8 cellular contexts compared by ENCODE assay signal in the genomic region with DNA sequence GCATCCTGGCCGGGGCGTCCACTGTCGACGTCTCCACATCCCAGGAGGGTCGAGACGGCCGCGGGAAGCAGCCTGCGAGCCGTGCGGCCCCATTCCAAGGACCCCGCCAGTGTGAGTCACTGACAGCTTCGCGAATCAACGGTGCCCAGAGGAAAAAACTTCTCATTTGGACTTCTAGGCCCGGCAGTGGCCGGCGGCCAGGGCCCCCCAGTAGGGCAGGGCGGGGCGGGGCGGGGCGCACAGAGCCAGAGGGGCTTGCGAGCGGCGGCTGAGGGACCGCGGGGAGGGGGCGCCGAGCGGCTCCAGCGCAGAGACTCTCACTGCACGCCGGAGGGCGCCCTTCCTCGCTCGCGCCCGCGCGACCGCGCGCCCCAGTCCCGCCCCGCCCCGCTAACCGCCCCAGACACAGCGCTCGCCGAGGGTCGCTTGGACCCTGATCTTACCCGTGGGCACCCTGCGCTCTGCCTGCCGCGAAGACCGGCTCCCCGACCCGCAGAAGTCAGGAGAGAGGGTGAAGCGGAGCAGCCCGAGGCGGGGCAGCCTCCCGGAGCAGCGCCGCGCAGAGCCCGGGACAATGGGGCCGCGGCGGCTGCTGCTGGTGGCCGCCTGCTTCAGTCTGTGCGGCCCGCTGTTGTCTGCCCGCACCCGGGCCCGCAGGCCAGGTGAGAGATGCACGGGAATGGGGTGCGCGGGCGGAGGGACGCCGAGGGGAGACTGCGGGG. TPM values are rescaled to one million over a fixed set of nuclear protein-coding genes. Genes with fewer than 3 reads are reported as not detected.
DNase-seq lines count a peak whose midpoint lies in the region; ATAC-seq and TF ChIP-seq lines count a peak whose summit lies in the region.

A gene (plus strand): TSS at position 393 of the 722 bp plus-strand sequence. CDS start 182 bp downstream, at position 575.

- peak within 1 kb of the TSS; percentile 77 to 82 for H3K27ac ChIP-seq in SK-N-SH (ENCODE audit: low read depth in 2 of 2, low read length in 1 of 2)

- H3K9me2 ChIP-seq in SK-N-SH = no peaks in the 10 kb centered on the region

- H3K4me2 ChIP-seq in SK-N-SH = peak within 1 kb of the TSS; percentile 88

- peak; percentile 47 for TF ChIP-seq CTCF in SK-N-SH (IDR thresholded peaks at IDR 0.05)

- H3K36me3 Mint-ChIP-seq in activated naive CD8-positive, alpha-beta T cell = peaks cover 3% of the 10 kb centered on the region

- H4K20me1 ChIP-seq in SK-N-SH (ENCODE audit: insufficient read depth) = peaks cover 17% of the 10 kb centered on the region

- POLR2A ChIA-PET in SK-N-SH (lab: Yijun Ruan, JAX) = no interaction called here

- peak within 1 kb of the TSS; percentile 83 to 86 for H3K4me3 ChIP-seq in SK-N-SH (ENCODE audit: low read depth in 2 of 2, low read length in 1 of 2)

- peak within 1 kb of the TSS; percentile 93 for H3K9ac ChIP-seq in SK-N-SH

- intact Hi-C loops in cardiac septum (cut with DNase I) (loop anchor here (1.0 to 5.0 kb wide), 4 partner anchors 25 to 114 kb away; no protein-coding TSS in a partner anchor), posterior vena cava (cut with DNase I) (no loop called here)

- H3K79me2 ChIP-seq in SK-N-SH (ENCODE audit: insufficient read depth) = peaks cover 47% of the 10 kb centered on the region

- H3F3A ChIP-seq in SK-N-SH (replicated peaks; ENCODE audit: insufficient read depth) = peaks cover 11% of the 10 kb centered on the region

- TF ChIP-seq RAD21 in SK-N-SH (IDR thresholded peaks at IDR 0.05; ENCODE audit: low read length) = peak; percentile 34; the same call in 1 of the 2 replicates

- H3K4me1 ChIP-seq in SK-N-SH (ENCODE audit: control insufficient read depth in 1 of 2, insufficient read depth in 2 of 2, low read depth in 1 of 2, low read length in 1 of 2) = peaks cover 16 to 28% of the 10 kb centered on the region in 2 experiments; a peak in 3 of 4 replicates

- peak; percentile 79 for DNase-seq in AG20443 (ENCODE audit: low spot score)
- DNase-seq in GM19238 (ENCODE audit: insufficient read length, low spot score) = peak; percentile 58
- peak; percentile 94 for DNase-seq in SK-N-SH
- peak; percentile 81 for DNase-seq in cardiac septum (ENCODE audit: low spot score)
- peak; percentile 88 for DNase-seq in posterior vena cava (ENCODE audit: low spot score)
- no peak for DNase-seq in NCI-H128 (lab: John Stamatoyannopoulos, UW; ENCODE audit: unreplicated experiment)

- ATAC-seq in HG03342 (IDR thresholded peaks at IDR 0.05; ENCODE audit: unreplicated experiment) = peak; percentile 54

- 1% methylated on average over 19 of the region's 82 CpGs for WGBS in SK-N-SH (ENCODE audit: low lambda C conversion rate)

- CTCF ChIA-PET in SK-N-SH (lab: Yijun Ruan, JAX) = interaction anchor here (0.9 to 1.9 kb wide), 12 partner anchors 9 to 117 kb away, joined by 3 to 8 read pairs (median 4); no protein-coding TSS in a partner anchor

- no peak within 1 kb of the TSS for H3K27ac Mint-ChIP-seq in activated naive CD8-positive, alpha-beta T cell

- H3K36me3 ChIP-seq in SK-N-SH (replicated peaks in 1 of 2; ENCODE audit: control insufficient read depth in 1 of 2, insufficient read depth in 2 of 2, low read length in 1 of 2) = peaks cover 0 to 4% of the 10 kb centered on the region in 2 experiments

- H3K27me3 ChIP-seq in SK-N-SH (ENCODE audit: insufficient read depth) = no peaks in the 10 kb centered on the region

- H3K27me3 Mint-ChIP-seq in activated naive CD8-positive, alpha-beta T cell = peaks cover 23% of the 10 kb centered on the region

- H3K4me1 Mint-ChIP-seq in activated naive CD8-positive, alpha-beta T cell (ENCODE audit: low read depth) = peaks cover 19% of the 10 kb centered on the region

- peaks cover 2% of the 10 kb centered on the region for H3K9me3 Mint-ChIP-seq in activated naive CD8-positive, alpha-beta T cell (ENCODE audit: low read depth)

- TF ChIP-seq EP300 in SK-N-SH (IDR thresholded peaks at IDR 0.05; ENCODE audit: borderline replicate concordance in 1 of 2, low read depth in 1 of 2, low read length in 1 of 2) = peak in 1 of 2 experiments; percentile 48; a peak in 1 of 4 replicates

- H3K9me3 ChIP-seq in SK-N-SH = no peaks in the 10 kb centered on the region

- peak within 1 kb of the TSS; percentile 78 for H2AFZ ChIP-seq in SK-N-SH (ENCODE audit: low read depth)

- peak within 1 kb of the TSS; percentile 71 for H3K4me3 Mint-ChIP-seq in activated naive CD8-positive, alpha-beta T cell

TF ChIP-seq in SK-N-SH, 30 proteins besides CTCF, POLR2A, EP300 and RAD21:
- TF ChIP-seq, protein P1, sequence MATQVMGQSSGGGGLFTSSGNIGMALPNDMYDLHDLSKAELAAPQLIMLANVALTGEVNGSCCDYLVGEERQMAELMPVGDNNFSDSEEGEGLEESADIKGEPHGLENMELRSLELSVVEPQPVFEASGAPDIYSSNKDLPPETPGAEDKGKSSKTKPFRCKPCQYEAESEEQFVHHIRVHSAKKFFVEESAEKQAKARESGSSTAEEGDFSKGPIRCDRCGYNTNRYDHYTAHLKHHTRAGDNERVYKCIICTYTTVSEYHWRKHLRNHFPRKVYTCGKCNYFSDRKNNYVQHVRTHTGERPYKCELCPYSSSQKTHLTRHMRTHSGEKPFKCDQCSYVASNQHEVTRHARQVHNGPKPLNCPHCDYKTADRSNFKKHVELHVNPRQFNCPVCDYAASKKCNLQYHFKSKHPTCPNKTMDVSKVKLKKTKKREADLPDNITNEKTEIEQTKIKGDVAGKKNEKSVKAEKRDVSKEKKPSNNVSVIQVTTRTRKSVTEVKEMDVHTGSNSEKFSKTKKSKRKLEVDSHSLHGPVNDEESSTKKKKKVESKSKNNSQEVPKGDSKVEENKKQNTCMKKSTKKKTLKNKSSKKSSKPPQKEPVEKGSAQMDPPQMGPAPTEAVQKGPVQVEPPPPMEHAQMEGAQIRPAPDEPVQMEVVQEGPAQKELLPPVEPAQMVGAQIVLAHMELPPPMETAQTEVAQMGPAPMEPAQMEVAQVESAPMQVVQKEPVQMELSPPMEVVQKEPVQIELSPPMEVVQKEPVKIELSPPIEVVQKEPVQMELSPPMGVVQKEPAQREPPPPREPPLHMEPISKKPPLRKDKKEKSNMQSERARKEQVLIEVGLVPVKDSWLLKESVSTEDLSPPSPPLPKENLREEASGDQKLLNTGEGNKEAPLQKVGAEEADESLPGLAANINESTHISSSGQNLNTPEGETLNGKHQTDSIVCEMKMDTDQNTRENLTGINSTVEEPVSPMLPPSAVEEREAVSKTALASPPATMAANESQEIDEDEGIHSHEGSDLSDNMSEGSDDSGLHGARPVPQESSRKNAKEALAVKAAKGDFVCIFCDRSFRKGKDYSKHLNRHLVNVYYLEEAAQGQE (IDR thresholded peaks at IDR 0.05; ENCODE audit: low read depth, low read length) = no peak
- peak; percentile 63 for TF ChIP-seq TAF1 (IDR thresholded peaks at IDR 0.05; ENCODE audit: borderline replicate concordance, low read depth, low read length)
- TF ChIP-seq, protein P2, sequence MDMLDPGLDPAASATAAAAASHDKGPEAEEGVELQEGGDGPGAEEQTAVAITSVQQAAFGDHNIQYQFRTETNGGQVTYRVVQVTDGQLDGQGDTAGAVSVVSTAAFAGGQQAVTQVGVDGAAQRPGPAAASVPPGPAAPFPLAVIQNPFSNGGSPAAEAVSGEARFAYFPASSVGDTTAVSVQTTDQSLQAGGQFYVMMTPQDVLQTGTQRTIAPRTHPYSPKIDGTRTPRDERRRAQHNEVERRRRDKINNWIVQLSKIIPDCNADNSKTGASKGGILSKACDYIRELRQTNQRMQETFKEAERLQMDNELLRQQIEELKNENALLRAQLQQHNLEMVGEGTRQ (IDR thresholded peaks at IDR 0.05; ENCODE audit: borderline replicate concordance, low read depth, low read length) = no peak
- TF ChIP-seq, protein P3, sequence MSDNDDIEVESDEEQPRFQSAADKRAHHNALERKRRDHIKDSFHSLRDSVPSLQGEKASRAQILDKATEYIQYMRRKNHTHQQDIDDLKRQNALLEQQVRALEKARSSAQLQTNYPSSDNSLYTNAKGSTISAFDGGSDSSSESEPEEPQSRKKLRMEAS (IDR thresholded peaks at IDR 0.05; ENCODE audit: low read depth) = peak; percentile 86
- peak; percentile 19; the same call in 1 of the 2 replicates for TF ChIP-seq POLR2AphosphoS5 (IDR thresholded peaks at IDR 0.05; ENCODE audit: low read depth, low read length)
- TF ChIP-seq, protein P4, sequence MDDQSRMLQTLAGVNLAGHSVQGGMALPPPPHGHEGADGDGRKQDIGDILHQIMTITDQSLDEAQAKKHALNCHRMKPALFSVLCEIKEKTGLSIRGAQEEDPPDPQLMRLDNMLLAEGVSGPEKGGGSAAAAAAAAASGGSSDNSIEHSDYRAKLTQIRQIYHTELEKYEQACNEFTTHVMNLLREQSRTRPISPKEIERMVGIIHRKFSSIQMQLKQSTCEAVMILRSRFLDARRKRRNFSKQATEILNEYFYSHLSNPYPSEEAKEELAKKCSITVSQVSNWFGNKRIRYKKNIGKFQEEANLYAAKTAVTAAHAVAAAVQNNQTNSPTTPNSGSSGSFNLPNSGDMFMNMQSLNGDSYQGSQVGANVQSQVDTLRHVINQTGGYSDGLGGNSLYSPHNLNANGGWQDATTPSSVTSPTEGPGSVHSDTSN (IDR thresholded peaks at IDR 0.05) = peak; percentile 50; the same call in 1 of the 2 replicates
- TF ChIP-seq SMC3 (IDR thresholded peaks at IDR 0.05; ENCODE audit: low read depth, low read length) = peak; percentile 44; the same call in 1 of the 2 replicates
- TF ChIP-seq NRF1 (IDR thresholded peaks at IDR 0.05; ENCODE audit: low read depth, low read length) = 0 out of 2 replicates have a peak, but pooled peaks have one; percentile 18
- TF ChIP-seq TEAD4 (IDR thresholded peaks at IDR 0.05; ENCODE audit: borderline replicate concordance, insufficient read depth) = peak; percentile 45; the same call in 1 of the 2 replicates
- TF ChIP-seq JUND (IDR thresholded peaks at IDR 0.05) = peak; percentile 29; the same call in 1 of the 2 replicates
- peak; percentile 46; the same call in 1 of the 2 replicates for TF ChIP-seq TCF12 (IDR thresholded peaks at IDR 0.05)
- peak; percentile 70 for TF ChIP-seq NFIC (IDR thresholded peaks at IDR 0.05; ENCODE audit: borderline replicate concordance)
- peak; percentile 69 for TF ChIP-seq FOSL2 (IDR thresholded peaks at IDR 0.05; ENCODE audit: borderline replicate concordance, low read depth)
- no peak for TF ChIP-seq GABPA (IDR thresholded peaks at IDR 0.05; ENCODE audit: low read depth)

RNA-seq across cellular contexts. Expression of the gene that starts here (rescaled TPM):
- 212 and 301 TPM in 2 replicates for polyA plus RNA-seq in SK-N-SH (2012; rRNA removed)
- polyA plus RNA-seq in SK-N-SH (2012; cell fraction: cytosol; rRNA removed) = 237 and 260 TPM in 2 replicates
- polyA plus RNA-seq in SK-N-SH (2012; cell fraction: nucleus; rRNA removed) = 68.3 and 126 TPM in 2 replicates
- total RNA-seq in cardiac septum (33.5 TPM), posterior vena cava (10 to 100 TPM; 13.9 to 19.9 TPM)
